In genomic region chr18:24398515-24398914, GRCh38 we compare ENCODE assay signal across 8 cellular contexts. TPM values are rescaled to one million over a fixed set of nuclear protein-coding genes. Genes with fewer than 3 reads are reported as not detected.
DNase-seq lines count a peak whose midpoint lies in the region; ATAC-seq, FAIRE-seq and TF ChIP-seq lines count a peak whose summit lies in the region.

No MANE protein-coding gene starts in this region.

- peaks cover 15% of the 10 kb centered on the region for H3K4me1 ChIP-seq in Panc1 (ENCODE audit: control insufficient read depth, insufficient read depth, low read length)
- peaks cover 6 to 16% (median 14%) of the 10 kb centered on the region in 4 donors for H3K4me1 ChIP-seq in esophagus muscularis mucosa

- no peak for TF ChIP-seq CTCF in Panc1 (IDR thresholded peaks at IDR 0.05)
- TF ChIP-seq CTCF in esophagus muscularis mucosa (IDR thresholded peaks at IDR 0.05) = no peak

- TF ChIP-seq POLR2A in esophagus muscularis mucosa (IDR thresholded peaks at IDR 0.05; ENCODE audit: low read depth) = no peak

- no TSS peak for BruUV-seq in Panc1 (replicated peaks; lab: Mats Ljungman, UMichigan)

- no peak for DNase-seq in Panc1 (ENCODE audit: low read depth, low spot score)
- DNase-seq in esophagus muscularis mucosa (ENCODE audit: extremely low spot score) = no peak
- DNase-seq in retina = peak; percentile 41
- DNase-seq in NCI-H128 (lab: John Stamatoyannopoulos, UW; ENCODE audit: unreplicated experiment) = no peak
- no peak for DNase-seq in NCI-H748 (lab: John Stamatoyannopoulos, UW; ENCODE audit: unreplicated experiment)
- DNase-seq in NCI-H1417 (lab: John Stamatoyannopoulos, UW) = no peak

- in situ Hi-C loops in Panc1 (cut with HindIII; ENCODE audit: low pct_unique_long_range_greater_than_20kb, low sequenced_read_pairs) = no loop called here

- 89% methylated on average over 15 of the region's 15 CpGs for WGBS in esophagus muscularis mucosa

- H3K36me3 ChIP-seq in Panc1 (ENCODE audit: control insufficient read depth, insufficient read depth, low read length) (no peaks in the 10 kb centered on the region), esophagus muscularis mucosa (no peaks in the 10 kb centered on the region)

- H3K27ac ChIP-seq in Panc1 (ENCODE audit: low read length) = peak overlapping the region; percentile 75; the same call in 1 of the 2 replicates
- H3K27ac ChIP-seq in esophagus muscularis mucosa (replicated peaks in 1 of 4) = peak overlapping the region; percentile 78 to 90 (median 86)

- intact Hi-C loops in Panc1 (cut with micrococcal nuclease; ENCODE audit: unreplicated experiment) (no loop called here), esophagus muscularis mucosa (cut with DNase I) (no loop called here)

- ATAC-seq in Panc1 = no peak
- no peak for ATAC-seq in GM21723 (IDR thresholded peaks at IDR 0.05; ENCODE audit: unreplicated experiment)

- CTCF ChIA-PET in Panc1 (lab: Charles Lee) = no interaction called here

- H3K9me3 ChIP-seq in Panc1 (ENCODE audit: control insufficient read depth, insufficient read depth, low read depth, low read length) (no peaks in the 10 kb centered on the region), esophagus muscularis mucosa (no peaks in the 10 kb centered on the region)

- POLR2A ChIA-PET in Panc1 (lab: Charles Lee) = no interaction called here

- no peak for TF ChIP-seq EP300 in esophagus muscularis mucosa (IDR thresholded peaks at IDR 0.05)

- FAIRE-seq in G401.6 (lab: Jason Lieb, UNC) = peak; percentile 72

- peak overlapping the region; percentile 74 to 79; a peak in 3 of 4 replicates for H3K4me3 ChIP-seq in Panc1 (ENCODE audit: low read depth in 2 of 2, low read length in 2 of 2)
- peak overlapping the region; percentile 74 to 88 (median 76) for H3K4me3 ChIP-seq in esophagus muscularis mucosa

- H3K27me3 ChIP-seq in Panc1 (ENCODE audit: control insufficient read depth, insufficient read depth, low read length) (no peaks in the 10 kb centered on the region), esophagus muscularis mucosa (no peaks in the 10 kb centered on the region)

RNA-seq across cellular contexts. Expression of gene OSBPL1A, which starts 0.9 kb away (rescaled TPM):
- total RNA-seq in Panc1 (2021; ENCODE audit: unreplicated experiment) = 50.5 TPM
- 43.2 TPM for polyA plus RNA-seq in Panc1 (2012; ENCODE audit: insufficient read length)
- 100 to 1,000 TPM in 2 of 4 donors, 10 to 100 TPM in 2; 78.2 to 126 (median 101) TPM for total RNA-seq in esophagus muscularis mucosa

RNA-seq across cellular contexts. Expression of gene IMPACT, which starts 28.0 kb away (rescaled TPM):
- total RNA-seq in Panc1 (2021; ENCODE audit: unreplicated experiment) (36.2 TPM), esophagus muscularis mucosa (10 to 100 TPM; 16.2 to 18.5 (median 17.4) TPM)
- 34.5 TPM for polyA plus RNA-seq in Panc1 (2012; ENCODE audit: insufficient read length)
